ENCODE assay signal across 8 cellular contexts in genomic region chr5:180315762-180316212, GRCh38. TPM values are rescaled to one million over a fixed set of nuclear protein-coding genes. Genes with fewer than 3 reads are reported as not detected.
A peak's percentile ranks its signal among the peaks of the same experiment; 100 is the strongest.
DNase-seq lines count a peak whose midpoint lies in the region; ATAC-seq, FAIRE-seq and TF ChIP-seq lines count a peak whose summit lies in the region.

No MANE protein-coding gene starts in this region.

- TF ChIP-seq CTCF in GM12864 (IDR thresholded peaks at IDR 0.05; ENCODE audit: low read depth, low read length, missing control alignments) (peak; percentile 99), Peyer's patch (IDR thresholded peaks at IDR 0.05) (peak; percentile 69 to 89 (median 84))

- no peaks in the 10 kb centered on the region for H3K36me3 ChIP-seq in Peyer's patch

- no peaks in the 10 kb centered on the region for H3K36me3 Mint-ChIP-seq in activated T-helper 2 cell treated with anti-CD3 and anti-CD28 coated beads, Interferon-gamma antibody, Interleukin-2, Interleukin-4, amounts not matched to agents 10 μg/mL and 5 μg/mL and 100 μg/mL, durations not matched to agents 14 hours and 24 hours and 36 hours (ENCODE audit: low read depth)

- intact Hi-C loops in activated T-helper 2 cell treated with anti-CD3 and anti-CD28 coated beads, Interferon-gamma antibody, Interleukin-2, Interleukin-4, amounts not matched to agents 10 μg/mL and 5 μg/mL and 100 μg/mL, durations not matched to agents 14 hours and 24 hours and 36 hours (cut with micrococcal nuclease) = loop anchor here (1.0 kb wide), 1 partner anchor 22 kb away; no protein-coding TSS in a partner anchor

- H3K9me3 Mint-ChIP-seq in activated T-helper 2 cell treated with anti-CD3 and anti-CD28 coated beads, Interferon-gamma antibody, Interleukin-2, Interleukin-4, amounts not matched to agents 10 μg/mL and 5 μg/mL and 100 μg/mL, durations not matched to agents 14 hours and 24 hours and 36 hours = no peaks in the 10 kb centered on the region

- H3K27me3 ChIP-seq in Peyer's patch = no peaks in the 10 kb centered on the region

- H3K9me3 ChIP-seq in Peyer's patch = no peaks in the 10 kb centered on the region

- FAIRE-seq in frontal cortex (lab: Jason Lieb, UNC) = no peak
- FAIRE-seq in urothelium cell line (lab: Jason Lieb, UNC) = no peak

- ATAC-seq in HG02884 (IDR thresholded peaks at IDR 0.05; ENCODE audit: unreplicated experiment) = peak; percentile 63

- no peak overlapping the region for H3K4me3 Mint-ChIP-seq in activated T-helper 2 cell treated with anti-CD3 and anti-CD28 coated beads, Interferon-gamma antibody, Interleukin-2, Interleukin-4, amounts not matched to agents 10 μg/mL and 5 μg/mL and 100 μg/mL, durations not matched to agents 14 hours and 24 hours and 36 hours (ENCODE audit: low read depth)

- no peaks in the 10 kb centered on the region for H3K27me3 Mint-ChIP-seq in activated T-helper 2 cell treated with anti-CD3 and anti-CD28 coated beads, Interferon-gamma antibody, Interleukin-2, Interleukin-4, amounts not matched to agents 10 μg/mL and 5 μg/mL and 100 μg/mL, durations not matched to agents 14 hours and 24 hours and 36 hours (ENCODE audit: low read depth)

- H3K4me1 Mint-ChIP-seq in activated T-helper 2 cell treated with anti-CD3 and anti-CD28 coated beads, Interferon-gamma antibody, Interleukin-2, Interleukin-4, amounts not matched to agents 10 μg/mL and 5 μg/mL and 100 μg/mL, durations not matched to agents 14 hours and 24 hours and 36 hours (ENCODE audit: low read depth) = no peaks in the 10 kb centered on the region

- H3K27ac Mint-ChIP-seq in activated T-helper 2 cell treated with anti-CD3 and anti-CD28 coated beads, Interferon-gamma antibody, Interleukin-2, Interleukin-4, amounts not matched to agents 10 μg/mL and 5 μg/mL and 100 μg/mL, durations not matched to agents 14 hours and 24 hours and 36 hours = no peak overlapping the region

- no peaks in the 10 kb centered on the region for H3K4me1 ChIP-seq in Peyer's patch

- no peak overlapping the region for H3K4me3 ChIP-seq in GM12864 (ENCODE audit: low read depth, low read length)
- no peak overlapping the region for H3K4me3 ChIP-seq in Peyer's patch

- no peak for TF ChIP-seq POLR2A in Peyer's patch (IDR thresholded peaks at IDR 0.05)

- no peak for DNase-seq in GM12864 (ENCODE audit: low read depth)
- DNase-seq in Peyer's patch = peak; percentile 62 to 86 (median 72)
- DNase-seq in activated T-helper 2 cell treated with anti-CD3 and anti-CD28 coated beads, Interferon-gamma antibody, Interleukin-2, Interleukin-4, amounts not matched to agents 10 μg/mL and 5 μg/mL and 100 μg/mL, durations not matched to agents 14 hours and 24 hours and 36 hours (ENCODE audit: low spot score) = peak; percentile 42
- DNase-seq in frontal cortex (ENCODE audit: low spot score in 2 of 2) = peak; percentile 60 to 69
- DNase-seq in pons (ENCODE audit: low spot score) = peak; percentile 50
- DNase-seq in urothelium cell line (ENCODE audit: low spot score) = peak; percentile 64
- DNase-seq in NCI-H510A treated with DMSO at 0.1 percent for 48 hours (lab: John Stamatoyannopoulos, UW) = no peak

- H3K27ac ChIP-seq in Peyer's patch = no peak overlapping the region

RNA-seq across cellular contexts. Expression of gene MAPK9, which starts 23.9 kb away (rescaled TPM):
- 10 to 100 TPM; 25.1 to 31.3 (median 28.8) TPM for total RNA-seq in Peyer's patch
- total RNA-seq in activated T-helper 2 cell treated with anti-CD3 and anti-CD28 coated beads, Interferon-gamma antibody, Interleukin-2, Interleukin-4, amounts not matched to agents 10 μg/mL and 5 μg/mL and 100 μg/mL, durations not matched to agents 14 hours and 24 hours and 36 hours = 43.1 and 44.3 TPM in 2 replicates
- total RNA-seq in frontal cortex = 95.8 TPM

RNA-seq across cellular contexts. Expression of gene GFPT2, which starts 37.3 kb away (rescaled TPM):
- 10 to 100 TPM in 2 of 4 donors, 1 to 10 TPM in 2; 4.9 to 86.6 (median 13.1) TPM for total RNA-seq in Peyer's patch
- total RNA-seq in activated T-helper 2 cell treated with anti-CD3 and anti-CD28 coated beads, Interferon-gamma antibody, Interleukin-2, Interleukin-4, amounts not matched to agents 10 μg/mL and 5 μg/mL and 100 μg/mL, durations not matched to agents 14 hours and 24 hours and 36 hours = 0.37 TPM in 1 of 2 replicates, not detected in the other
- 11.0 TPM for total RNA-seq in frontal cortex

Comparison
In these comparisons a context has a peak if more than half of its experiments do, and no peak if none do; other contexts are left out.
1. DNase-seq: peak in Peyer's patch (3 of 3), activated T-helper 2 cell treated with anti-CD3 and anti-CD28 coated beads, Interferon-gamma antibody, Interleukin-2, Interleukin-4, amounts not matched to agents 10 μg/mL and 5 μg/mL and 100 μg/mL, durations not matched to agents 14 hours and 24 hours and 36 hours (single experiment), frontal cortex (2 of 2), pons (single experiment) and urothelium cell line (single experiment); none in GM12864 (single experiment) and NCI-H510A treated with DMSO at 0.1 percent for 48 hours (single experiment).